Comparison of ENCODE assay signal across 1 cellular context in genomic region chr1:161407451-161407985, GRCh38.
TF ChIP-seq lines count a peak whose summit lies in the region.

No MANE protein-coding gene starts in this region.

TF ChIP-seq in K562, 482 proteins besides CTCF, POLR2A, EP300 and RAD21 (continued from another document):
- TF ChIP-seq POLR3A (IDR thresholded peaks at IDR 0.05; ENCODE audit: borderline replicate concordance, extremely low read depth, insufficient read depth, insufficient read length) = no peak
- no peak for TF ChIP-seq KDM5B (IDR thresholded peaks at IDR 0.05; ENCODE audit: insufficient replicate concordance, low read depth, low read length)
- TF ChIP-seq MGA (IDR thresholded peaks at IDR 0.05) = peak; percentile 47
- no peak for TF ChIP-seq RERE (CRISPR knock-in tag; IDR thresholded peaks at IDR 0.05; ENCODE audit: borderline replicate concordance)
- TF ChIP-seq PKNOX1 (IDR thresholded peaks at IDR 0.05) = peak; percentile 44
- no peak for TF ChIP-seq ZFP1 (CRISPR knock-in tag; IDR thresholded peaks at IDR 0.05)
- no peak for TF ChIP-seq IFI16 (CRISPR knock-in tag; IDR thresholded peaks at IDR 0.05)
- no peak for TF ChIP-seq HDGF (IDR thresholded peaks at IDR 0.05)
- no peak for TF ChIP-seq DIDO1 (tag; IDR thresholded peaks at IDR 0.05; ENCODE audit: low read depth)
- no peak for TF ChIP-seq KLF16 (IDR thresholded peaks at IDR 0.05)
